Comparison of ENCODE assay signal across 8 cellular contexts in the genomic region with DNA sequence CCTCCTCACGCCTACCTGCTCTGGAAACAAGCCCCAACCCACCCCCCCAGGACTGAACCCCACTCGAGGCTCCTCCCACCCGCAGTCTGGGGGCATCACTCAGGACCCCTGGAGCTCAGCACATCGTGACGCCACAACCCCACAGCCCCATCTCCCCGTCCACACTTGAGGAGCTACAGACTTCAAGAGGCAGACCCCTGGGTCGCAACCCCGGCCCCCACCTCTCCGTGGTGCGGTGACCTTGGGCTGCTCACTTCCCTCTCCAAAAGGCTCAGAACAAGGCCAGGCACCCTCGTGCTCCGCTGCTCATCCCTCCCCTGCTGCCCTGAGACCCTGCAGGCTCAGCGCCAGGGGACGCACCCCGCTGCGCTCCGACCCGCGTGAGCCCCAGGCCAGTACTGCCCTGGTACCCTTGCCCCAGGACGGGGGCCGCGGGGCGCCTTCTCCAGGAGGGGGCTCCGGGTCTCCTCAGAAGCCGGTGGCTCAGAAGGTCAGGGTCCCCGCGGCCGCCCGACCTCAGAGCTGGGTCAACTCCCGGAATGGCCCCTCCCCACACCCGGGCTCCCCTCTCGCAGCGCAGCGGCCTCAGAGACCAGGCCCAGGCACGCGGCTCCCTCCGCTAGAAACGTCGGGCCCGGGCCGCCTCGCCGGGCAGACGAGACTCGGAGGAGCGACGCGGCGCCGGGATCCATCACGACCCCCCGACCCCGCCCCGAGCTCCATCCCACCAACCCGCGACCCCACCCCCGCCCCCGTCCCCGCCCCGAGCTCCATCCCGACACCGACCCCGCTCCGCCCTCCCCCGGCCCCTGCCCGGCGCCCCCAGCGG. TPM values are rescaled to one million over a fixed set of nuclear protein-coding genes. Genes with fewer than 3 reads are reported as not detected.
DNase-seq lines count a peak whose midpoint lies in the region; ATAC-seq and TF ChIP-seq lines count a peak whose summit lies in the region.

No MANE protein-coding gene starts in this region.

- intact Hi-C loops in heart left ventricle (cut with DNase I): loop anchor here in 1 of 10 donors (1.0 kb wide), 1 partner anchor 22 kb away; a partner anchor contains a TSS
- intact Hi-C loops in psoas muscle (cut with DNase I): no loop called here

- WGBS in heart left ventricle, 4 donors: 1 to 3% (median 2%) methylated on average over 34 to 68 of the region's 68 CpGs
- WGBS in psoas muscle, 3 donors: 2 to 3% (median 2%) methylated on average over 36 to 68 of the region's 68 CpGs

- peaks cover 0 to 44% (median 27%) of the 10 kb centered on the region in 12 donors for H3K4me1 ChIP-seq in heart left ventricle
- H3K4me1 ChIP-seq in psoas muscle: peaks cover 25% of the 10 kb centered on the region

- no peaks in the 10 kb centered on the region for H3K9me3 ChIP-seq in heart left ventricle
- H3K9me3 ChIP-seq in psoas muscle: no peaks in the 10 kb centered on the region

- H3K27ac Mint-ChIP-seq in IgD-negative memory B cell: peak overlapping the region in 2 of 3 donors; percentile 39 to 78

- H3K9me3 Mint-ChIP-seq in IgD-negative memory B cell: no peaks in the 10 kb centered on the region

- H3K27me3 Mint-ChIP-seq in IgD-negative memory B cell: no peaks in the 10 kb centered on the region

- peak overlapping the region; percentile 22 to 94 (median 84) for H3K27ac ChIP-seq in heart left ventricle
- peak overlapping the region; percentile 81 for H3K27ac ChIP-seq in psoas muscle

- ATAC-seq in GM21529 (IDR thresholded peaks at IDR 0.05; ENCODE audit: unreplicated experiment) (peak; percentile 24), heart left ventricle (peak in 2 of 4 donors; percentile 34 to 58), psoas muscle (peak; percentile 21 to 58 (median 48))

- no peak for TF ChIP-seq POLR2A in heart left ventricle (IDR thresholded peaks at IDR 0.05)

- TF ChIP-seq CTCF in heart left ventricle (IDR thresholded peaks at IDR 0.05): no peak
- TF ChIP-seq CTCF in psoas muscle (IDR thresholded peaks at IDR 0.05): no peak

- H3K27me3 ChIP-seq in heart left ventricle (no peaks in the 10 kb centered on the region), psoas muscle (ENCODE audit: insufficient read depth in 3 of 3, low read length in 2 of 3) (no peaks in the 10 kb centered on the region)

- H3K36me3 ChIP-seq in heart left ventricle (peaks cover 0 to 32% (median 14%) of the 10 kb centered on the region in 9 donors), psoas muscle (ENCODE audit: insufficient read depth in 1 of 2, low read depth in 1 of 2) (peaks cover 0 to 41% of the 10 kb centered on the region in 2 donors)

- peaks cover 0 to 8% (median 6%) of the 10 kb centered on the region in 3 donors for H3K4me1 Mint-ChIP-seq in IgD-negative memory B cell

- DNase-seq in NCI-H1092 treated with DMSO at 0.1 percent for 48 hours (lab: John Stamatoyannopoulos, UW) (peak; percentile 64), NCI-H1092 (lab: John Stamatoyannopoulos, UW) (no peak), heart left ventricle (peak in 3 of 5 donors; percentile 30 to 67 (median 32)), psoas muscle (peak; percentile 49 to 68), NCI-H2029 (lab: John Stamatoyannopoulos, UW) (no peak)
- peak; percentile 37 for DNase-seq in activated T-cell treated with anti-CD3 and anti-CD28 coated beads, Interleukin-2, amount 50 U/mL, for 1 hour

- peak overlapping the region; percentile 66 to 93 (median 82) for H3K4me3 Mint-ChIP-seq in IgD-negative memory B cell

- H3K4me3 ChIP-seq in heart left ventricle (peak overlapping the region; percentile 53 to 100 (median 92)), psoas muscle (peak overlapping the region; percentile 98)

- no peaks in the 10 kb centered on the region for H3K36me3 Mint-ChIP-seq in IgD-negative memory B cell

RNA-seq across cellular contexts. Expression of a gene that starts 0.6 kb away (rescaled TPM):
- polyA plus RNA-seq in IgD-negative memory B cell (30.7 TPM), heart left ventricle (10 to 100 TPM; 20.4 to 20.5 TPM), psoas muscle (10 to 100 TPM; 11.0 to 20.9 (median 17.7) TPM)
- total RNA-seq in heart left ventricle (10 to 100 TPM; 13.4 to 30.8 (median 21.5) TPM), psoas muscle (10 to 100 TPM; 13.6 to 32.6 (median 22.2) TPM)

RNA-seq across cellular contexts. Expression of a gene that starts 13.2 kb away (rescaled TPM):
- polyA plus RNA-seq in IgD-negative memory B cell: 0.99 TPM
- 1 to 10 TPM in 1 of 9 donors, under 1 TPM in 6, not detected in 2; 0.25 to 1.1 (median 0.37) TPM for total RNA-seq in heart left ventricle
- under 1 TPM; 0.46 to 0.50 TPM for polyA plus RNA-seq in heart left ventricle
- under 1 TPM in 1 of 4 donors, not detected in 3; 0.22 TPM for total RNA-seq in psoas muscle
- under 1 TPM; 0.09 to 0.33 (median 0.11) TPM for polyA plus RNA-seq in psoas muscle

RNA-seq across cellular contexts. Expression of a gene that starts 21.4 kb away (rescaled TPM):
- polyA plus RNA-seq in IgD-negative memory B cell: 9.5 TPM
- total RNA-seq in heart left ventricle: 10 to 100 TPM in 1 of 9 donors, 1 to 10 TPM in 8; 2.1 to 12.8 (median 4.4) TPM
- polyA plus RNA-seq in heart left ventricle: 10 to 100 TPM in 1 of 2 donors, 1 to 10 TPM in 1; 2.6 to 12.7 TPM
- 1 to 10 TPM; 1.5 to 2.9 (median 2.2) TPM for total RNA-seq in psoas muscle
- polyA plus RNA-seq in psoas muscle: 1 to 10 TPM in 1 of 3 donors, under 1 TPM in 2; 0.49 to 4.3 (median 0.56) TPM

RNA-seq across cellular contexts. Expression of a gene that starts 28.4 kb away (rescaled TPM):
- polyA plus RNA-seq in IgD-negative memory B cell: 6.4 TPM
- 10 to 100 TPM in 1 of 9 donors, 1 to 10 TPM in 8; 4.9 to 11.2 (median 6.6) TPM for total RNA-seq in heart left ventricle
- polyA plus RNA-seq in heart left ventricle: 10 to 100 TPM in 1 of 2 donors, 1 to 10 TPM in 1; 5.5 to 11.8 TPM
- total RNA-seq in psoas muscle: 10 to 100 TPM in 3 of 4 donors, 1 to 10 TPM in 1; 8.7 to 13.8 (median 10.4) TPM
- polyA plus RNA-seq in psoas muscle: 10 to 100 TPM in 2 of 3 donors, 1 to 10 TPM in 1; 9.4 to 16.2 (median 10.9) TPM

RNA-seq across cellular contexts. Expression of a gene that starts 29.4 kb away (rescaled TPM):
- polyA plus RNA-seq in IgD-negative memory B cell (246 TPM), heart left ventricle (100 to 1,000 TPM in 1 of 2 donors, 10 to 100 TPM in 1; 66.9 to 123 TPM), psoas muscle (10 to 100 TPM; 58.7 to 77.6 (median 65.9) TPM)
- total RNA-seq in heart left ventricle (100 to 1,000 TPM in 5 of 9 donors, 10 to 100 TPM in 4; 80.5 to 145 (median 105) TPM), psoas muscle (100 to 1,000 TPM in 1 of 4 donors, 10 to 100 TPM in 3; 77.7 to 140 (median 81.8) TPM)

Comparison
In these comparisons a context has a peak if more than half of its experiments do, and no peak if none do; other contexts are left out.
1. DNase-seq: peak in NCI-H1092 treated with DMSO at 0.1 percent for 48 hours (single experiment), activated T-cell treated with anti-CD3 and anti-CD28 coated beads, Interleukin-2, amount 50 U/mL, for 1 hour (single experiment), heart left ventricle (3 of 5) and psoas muscle (2 of 2); none in NCI-H1092 (single experiment) and NCI-H2029 (single experiment).